1 cellular context compared by ENCODE assay signal in genomic region chr11:70079691-70080090, GRCh38.
TF ChIP-seq lines count a peak whose summit lies in the region.

No MANE protein-coding gene starts in this region.

TF ChIP-seq in IMR-90, 13 proteins besides CTCF, POLR2A, EP300 and RAD21:
- TF ChIP-seq RCOR1 (IDR thresholded peaks at IDR 0.05; ENCODE audit: insufficient replicate concordance, low read length) (no peak), BHLHE40 (IDR thresholded peaks at IDR 0.05; ENCODE audit: low read depth, low read length) (no peak), MAZ (IDR thresholded peaks at IDR 0.05; ENCODE audit: borderline replicate concordance, low read depth, low read length) (no peak), RFX5 (IDR thresholded peaks at IDR 0.05; ENCODE audit: low read depth, low read length) (no peak), SMC3 (IDR thresholded peaks at IDR 0.05; ENCODE audit: low read depth, low read length) (no peak), CEBPB (IDR thresholded peaks at IDR 0.05; ENCODE audit: low read depth, low read length) (no peak), USF2 (IDR thresholded peaks at IDR 0.05; ENCODE audit: low read depth, low read length) (no peak), FOS (IDR thresholded peaks at IDR 0.05; ENCODE audit: low read depth, low read length) (no peak), CHD1 (IDR thresholded peaks at IDR 0.05; ENCODE audit: low read depth, low read length) (no peak), ELK1 (IDR thresholded peaks at IDR 0.05; ENCODE audit: borderline replicate concordance, low read depth, low read length) (no peak), MXI1 (IDR thresholded peaks at IDR 0.05; ENCODE audit: borderline replicate concordance, low read depth, low read length) (no peak)
